9 cellular contexts compared by ENCODE assay signal in genomic region chr7:100802951-100803350, GRCh38. TPM values are rescaled to one million over a fixed set of nuclear protein-coding genes. Genes with fewer than 3 reads are reported as not detected.
A peak's percentile ranks its signal among the peaks of the same experiment; 100 is the strongest.
DNase-seq lines count a peak whose midpoint lies in the region; ATAC-seq and TF ChIP-seq lines count a peak whose summit lies in the region.
"Had no signal": no experiment of that assay in that cellular context is flagged by ENCODE, and none has a peak within 500 bp of the region (broad histone marks: within the 10 kb centered on the region; RNA-seq: fewer than 3 reads in every experiment).

No MANE protein-coding gene starts in this region.

- no peaks in the 10 kb centered on the region for H3K27me3 ChIP-seq in esophagus (ENCODE audit: control insufficient read depth in 1 of 2, insufficient read depth in 2 of 2, low read length in 2 of 2)

- H3K4me1 Mint-ChIP-seq in Calu3 (ENCODE audit: low read depth, unreplicated experiment) (peaks cover 42% of the 10 kb centered on the region), progenitor cell of endocrine pancreas (ENCODE audit: low read depth) (peaks cover 34% of the 10 kb centered on the region), T-helper 17 cell (peaks cover 10% of the 10 kb centered on the region)

- WGBS in esophagus, 2 donors, result 36 to 43% methylated on average over 4 of the region's 4 CpGs

- no TSS peak for BruUV-seq in Calu3 (replicated peaks; lab: Mats Ljungman, UMichigan)

- H3K36me3 Mint-ChIP-seq in Calu3 (ENCODE audit: insufficient read depth, unreplicated experiment), result peaks cover 80% of the 10 kb centered on the region
- peaks cover 25% of the 10 kb centered on the region for H3K36me3 Mint-ChIP-seq in progenitor cell of endocrine pancreas (ENCODE audit: insufficient read depth)
- peaks cover 9% of the 10 kb centered on the region for H3K36me3 Mint-ChIP-seq in T-helper 17 cell (ENCODE audit: low read depth)

- peak overlapping the region; percentile 73 to 76 for H3K27ac ChIP-seq in esophagus (ENCODE audit: low read depth in 2 of 2, low read length in 1 of 2)
- H3K27ac ChIP-seq: parathyroid adenoma had no signal

- intact Hi-C loops in Calu3 (cut with micrococcal nuclease; ENCODE audit: unreplicated experiment), result loop anchor here (2.0 kb wide), 2 partner anchors 22 to 50 kb away; partner anchors contain the start of gene SLC12A9

- peaks cover 4 to 15% of the 10 kb centered on the region in 2 donors for H3K4me1 ChIP-seq in esophagus (ENCODE audit: control insufficient read depth in 2 of 2, insufficient read depth in 2 of 2, low read length in 1 of 2)
- H3K4me1 ChIP-seq: parathyroid adenoma had no signal

- no peaks in the 10 kb centered on the region for H3K9me3 ChIP-seq in esophagus (ENCODE audit: control insufficient read depth in 2 of 2, insufficient read depth in 1 of 2, low read depth in 1 of 2, low read length in 1 of 2)
- H3K9me3 ChIP-seq in T-helper 17 cell (ENCODE audit: control insufficient read depth, low read length, poor library complexity, severe bottlenecking), result no peaks in the 10 kb centered on the region

- H3K27ac Mint-ChIP-seq in Calu3 (ENCODE audit: unreplicated experiment) (peak overlapping the region; percentile 76), progenitor cell of endocrine pancreas (peak overlapping the region; percentile 66), T-helper 17 cell (no peak overlapping the region)

- DNase-seq in Calu3 (no peak), NB4 (ENCODE audit: low read depth) (peak; percentile 53), progenitor cell of endocrine pancreas (ENCODE audit: low spot score, unreplicated experiment) (no peak), NCI-H2227 (lab: John Stamatoyannopoulos, UW; ENCODE audit: unreplicated experiment) (no peak), T-helper 17 cell (no peak)

- H3K4me3 Mint-ChIP-seq in Calu3 (ENCODE audit: low read depth, unreplicated experiment) (peak overlapping the region; percentile 57), progenitor cell of endocrine pancreas (ENCODE audit: low read depth) (no peak overlapping the region), T-helper 17 cell (no peak overlapping the region)

- H3K4me3 ChIP-seq in NB4 (ENCODE audit: low read depth, low read length), result peak overlapping the region; percentile 51
- H3K4me3 ChIP-seq in esophagus (ENCODE audit: low read depth in 1 of 2, low read length in 2 of 2), result no peak overlapping the region

- H3K27me3 Mint-ChIP-seq in Calu3 (ENCODE audit: unreplicated experiment) (no peaks in the 10 kb centered on the region), progenitor cell of endocrine pancreas (no peaks in the 10 kb centered on the region), T-helper 17 cell (no peaks in the 10 kb centered on the region)

- H3K9me3 Mint-ChIP-seq in Calu3 (ENCODE audit: low read depth, unreplicated experiment) (no peaks in the 10 kb centered on the region), progenitor cell of endocrine pancreas (ENCODE audit: low read depth) (no peaks in the 10 kb centered on the region)

- TF ChIP-seq CTCF in Calu3 (IDR thresholded peaks at IDR 0.05; ENCODE audit: unreplicated experiment), result no peak
- TF ChIP-seq CTCF in NB4 (IDR thresholded peaks at IDR 0.05; ENCODE audit: low read depth, low read length), result no peak
- TF ChIP-seq CTCF in progenitor cell of endocrine pancreas (IDR thresholded peaks at IDR 0.05; ENCODE audit: unreplicated experiment), result no peak

- ATAC-seq in T-helper 17 cell, result no peak
- no peak for ATAC-seq in HG02763 (IDR thresholded peaks at IDR 0.05; ENCODE audit: unreplicated experiment)
- no peak for ATAC-seq in GM21526 (IDR thresholded peaks at IDR 0.05; ENCODE audit: low FRiP score, unreplicated experiment)

- CTCF ChIA-PET in Calu3 (lab: Charles Lee), result interaction anchor here (0.6 to 1.1 kb wide), 2 partner anchors 23 to 109 kb away, joined by 5 read pairs; no protein-coding TSS in a partner anchor

- peaks cover 13 to 14% of the 10 kb centered on the region in 2 donors for H3K36me3 ChIP-seq in esophagus (ENCODE audit: control insufficient read depth in 2 of 2, insufficient read depth in 2 of 2, low read length in 1 of 2)

- no peak for TF ChIP-seq POLR2A in NB4 (IDR thresholded peaks at IDR 0.05; ENCODE audit: extremely low read depth, insufficient read length)

RNA-seq across cellular contexts. Expression of gene EPHB4, which starts 24.4 kb away (rescaled TPM):
- total RNA-seq in Calu3 (2022) (63.7 and 72.4 TPM in 2 replicates), progenitor cell of endocrine pancreas (164 TPM in 2 replicates), T-helper 17 cell (1 to 10 TPM; 4.7 to 6.6 TPM)
- polyA plus RNA-seq in esophagus, result 10 to 100 TPM; 12.8 to 15.7 TPM

RNA-seq across cellular contexts. Expression of gene SLC12A9, which starts 49.6 kb away (rescaled TPM):
- 29.9 and 36.6 TPM in 2 replicates for total RNA-seq in Calu3 (2022)
- 10 to 100 TPM; 13.8 to 23.0 TPM for polyA plus RNA-seq in esophagus
- total RNA-seq in progenitor cell of endocrine pancreas, result 57.9 and 62.6 TPM in 2 replicates
- 10 to 100 TPM; 43.9 to 50.9 TPM for total RNA-seq in T-helper 17 cell
